ENCODE assay signal across 8 cellular contexts in genomic region chr11:88543902-88544655, GRCh38.
DNase-seq lines count a peak whose midpoint lies in the region; ATAC-seq and TF ChIP-seq lines count a peak whose summit lies in the region.

No MANE protein-coding gene starts in this region.

- intact Hi-C loops in left ventricle myocardium inferior (cut with micrococcal nuclease) (loop anchor here (5.0 kb wide), 1 partner anchor 312 kb away; no protein-coding TSS in a partner anchor), sciatic nerve (cut with DNase I) (no loop called here)

- no peak overlapping the region for H3K27ac ChIP-seq in left ventricle myocardium inferior (replicated peaks)

- H3K36me3 ChIP-seq in MG63 (no peaks in the 10 kb centered on the region), adipocyte (ENCODE audit: control insufficient read depth, insufficient read depth, low read length, severe bottlenecking) (no peaks in the 10 kb centered on the region), left ventricle myocardium inferior (no peaks in the 10 kb centered on the region)

- H3K9me3 ChIP-seq in MG63 = peaks cover 3% of the 10 kb centered on the region; the same call in 1 of the 2 replicates
- H3K9me3 ChIP-seq in adipocyte (ENCODE audit: control insufficient read depth, low read length) = no peaks in the 10 kb centered on the region
- H3K9me3 ChIP-seq in left ventricle myocardium inferior (replicated peaks) = no peaks in the 10 kb centered on the region

- ATAC-seq in sciatic nerve = peak; percentile 99

- peak overlapping the region; percentile 10 for H3K9ac ChIP-seq in adipocyte (ENCODE audit: low read length)

- H3K4me3 ChIP-seq in GM12864 (ENCODE audit: low read depth, low read length) (no peak overlapping the region), MG63 (no peak overlapping the region), adipocyte (ENCODE audit: low read length) (no peak overlapping the region), left ventricle myocardium inferior (no peak overlapping the region)

- H3K4me1 ChIP-seq in adipocyte (ENCODE audit: control insufficient read depth, insufficient read depth, low read length) (peaks cover 2% of the 10 kb centered on the region), left ventricle myocardium inferior (no peaks in the 10 kb centered on the region)

- DNase-seq in GM12864 (ENCODE audit: low read depth) = peak; percentile 72
- DNase-seq in HCEC 1CT = peak; percentile 90
- DNase-seq in MG63 = peak; percentile 64
- peak; percentile 55 for DNase-seq in T follicular helper cell (ENCODE audit: low read depth)
- DNase-seq in adipocyte (ENCODE audit: low read depth) = peak; percentile 95
- DNase-seq in left ventricle myocardium inferior = peak; percentile 67
- DNase-seq in sciatic nerve (ENCODE audit: low spot score) = peak; percentile 90
- DNase-seq in DMS79 (lab: John Stamatoyannopoulos, UW) = no peak

- no peaks in the 10 kb centered on the region for H3K27me3 ChIP-seq in MG63
- H3K27me3 ChIP-seq in adipocyte (replicated peaks; ENCODE audit: control insufficient read depth, insufficient read depth, low read length) = no peaks in the 10 kb centered on the region
- H3K27me3 ChIP-seq in left ventricle myocardium inferior (ENCODE audit: low read depth) = peaks cover 6% of the 10 kb centered on the region

- TF ChIP-seq CTCF in GM12864 (IDR thresholded peaks at IDR 0.05; ENCODE audit: low read depth, low read length, missing control alignments) (peak; percentile 94), left ventricle myocardium inferior (IDR thresholded peaks at IDR 0.05; ENCODE audit: borderline replicate concordance) (peak; percentile 85)
